Comparison of ENCODE assay signal across 9 cellular contexts in genomic region chr2:132804045-132804444, GRCh38.
DNase-seq lines count a peak whose midpoint lies in the region; ATAC-seq and TF ChIP-seq lines count a peak whose summit lies in the region.
"Had no signal": no experiment of that assay in that cellular context is flagged by ENCODE, and none has a peak within 500 bp of the region (broad histone marks: within the 10 kb centered on the region; RNA-seq: fewer than 3 reads in every experiment).

No MANE protein-coding gene starts in this region.

- no peak for TF ChIP-seq POLR2A in NB4 (IDR thresholded peaks at IDR 0.05; ENCODE audit: extremely low read depth, insufficient read length)

- H3K27me3 Mint-ChIP-seq in activated T-helper 17 cell treated with anti-CD3 and anti-CD28 coated beads, Interleukin-2, amount 50 U/mL, for 72 hours: no peaks in the 10 kb centered on the region

- ATAC-seq in activated CD4-positive, CD25-positive, alpha-beta regulatory T cell treated with anti-CD3 and anti-CD28 coated beads, Interleukin-2, amount 50 U/mL, for 24 hours: no peak
- no peak for ATAC-seq in activated T-helper 17 cell treated with anti-CD3 and anti-CD28 coated beads, Interleukin-2, amount 50 U/mL, for 72 hours (replicated peaks)
- no peak for ATAC-seq in HG03108 (IDR thresholded peaks at IDR 0.05; ENCODE audit: unreplicated experiment)
- ATAC-seq: body of pancreas had no signal

- no peak for TF ChIP-seq CTCF in NB4 (IDR thresholded peaks at IDR 0.05; ENCODE audit: low read depth, low read length)
- TF ChIP-seq CTCF in VCaP (conservative IDR thresholded peaks at IDR 0.05): no peak
- TF ChIP-seq CTCF in GM10266 (IDR thresholded peaks at IDR 0.05; ENCODE audit: control insufficient read depth, insufficient read depth, low read depth, missing control alignments): no peak

- no peak overlapping the region for H3K4me3 ChIP-seq in NB4 (ENCODE audit: low read depth, low read length)
- H3K4me3 ChIP-seq: body of pancreas had no signal

- H3K4me3 Mint-ChIP-seq in activated T-helper 17 cell treated with anti-CD3 and anti-CD28 coated beads, Interleukin-2, amount 50 U/mL, for 72 hours: no peak overlapping the region

- no peak overlapping the region for H3K27ac Mint-ChIP-seq in activated T-helper 17 cell treated with anti-CD3 and anti-CD28 coated beads, Interleukin-2, amount 50 U/mL, for 72 hours

- no peaks in the 10 kb centered on the region for H3K36me3 Mint-ChIP-seq in activated T-helper 17 cell treated with anti-CD3 and anti-CD28 coated beads, Interleukin-2, amount 50 U/mL, for 72 hours (ENCODE audit: low read depth)

- DNase-seq in DMS53 treated with DMSO at 0.1 percent for 48 hours (lab: John Stamatoyannopoulos, UW; ENCODE audit: unreplicated experiment) (peak; percentile 51), NB4 (ENCODE audit: low read depth) (peak; percentile 35), medulla oblongata (ENCODE audit: extremely low spot score) (peak; percentile 78), GM10266 (ENCODE audit: extremely low spot score) (no peak)

- no peaks in the 10 kb centered on the region for H3K4me1 Mint-ChIP-seq in activated T-helper 17 cell treated with anti-CD3 and anti-CD28 coated beads, Interleukin-2, amount 50 U/mL, for 72 hours

- peaks cover 4% of the 10 kb centered on the region for H3K9me3 Mint-ChIP-seq in activated T-helper 17 cell treated with anti-CD3 and anti-CD28 coated beads, Interleukin-2, amount 50 U/mL, for 72 hours

- H3K27ac ChIP-seq in VCaP: peak overlapping the region; percentile 23; the same call in 1 of the 2 replicates
- H3K27ac ChIP-seq: body of pancreas had no signal
